11 cellular contexts compared by ENCODE assay signal in the genomic region with DNA sequence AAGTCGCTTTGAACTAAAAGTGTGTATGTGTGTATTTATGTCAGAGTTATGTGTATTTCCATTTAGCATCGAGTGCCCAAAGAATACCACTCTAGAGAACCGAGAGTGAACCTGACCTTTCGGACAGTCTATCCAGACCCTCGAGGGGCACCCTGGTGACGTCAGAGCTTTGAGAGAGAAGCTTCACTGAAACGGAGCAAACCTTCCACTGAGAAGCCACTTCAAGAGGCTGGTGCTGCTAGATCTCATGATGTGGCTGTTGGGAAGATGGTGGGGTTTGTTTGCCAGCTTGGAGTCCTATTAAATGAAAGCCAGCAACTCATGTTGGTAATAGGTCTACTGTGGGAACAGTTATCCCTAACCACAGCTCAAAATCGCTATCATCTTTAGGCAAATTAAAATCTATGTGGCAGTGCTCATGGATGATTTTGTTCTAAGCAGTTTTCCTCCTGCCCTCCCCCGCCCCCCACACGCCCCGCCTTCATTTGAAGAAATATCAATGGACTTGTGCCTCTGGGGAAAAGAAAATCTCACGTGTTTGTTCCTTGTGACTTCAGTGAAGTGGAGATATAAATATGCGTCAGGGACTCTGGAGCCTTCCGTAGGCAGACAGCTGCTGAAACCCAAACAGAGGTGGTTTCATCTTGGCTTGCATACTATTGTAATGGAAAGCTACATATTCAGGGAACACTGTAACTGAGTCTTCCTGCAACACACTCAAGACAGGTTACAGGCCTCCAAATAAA. TPM values are rescaled to one million over a fixed set of nuclear protein-coding genes. Genes with fewer than 3 reads are reported as not detected.
DNase-seq lines count a peak whose midpoint lies in the region; ATAC-seq and TF ChIP-seq lines count a peak whose summit lies in the region.
"Had no signal": no experiment of that assay in that cellular context is flagged by ENCODE, and none has a peak within 500 bp of the region (broad histone marks: within the 10 kb centered on the region; RNA-seq: fewer than 3 reads in every experiment).

No MANE protein-coding gene starts in this region.

- WGBS in esophagus squamous epithelium, 2 donors = 73 to 83% methylated on average over 13 to 14 of the region's 14 CpGs

- peak overlapping the region; percentile 24 to 72 for H3K27ac Mint-ChIP-seq in activated naive CD4-positive, alpha-beta T cell treated with anti-CD3 and anti-CD28 coated beads, Interleukin-2, amount 50 U/mL, for 72 hours
- no peak overlapping the region for H3K27ac Mint-ChIP-seq in activated naive CD4-positive, alpha-beta T cell treated with anti-CD3 and anti-CD28 coated beads for 36 hours
- no peak overlapping the region for H3K27ac Mint-ChIP-seq in nephron progenitor cell

- no peak overlapping the region for H3K4me3 Mint-ChIP-seq in activated naive CD4-positive, alpha-beta T cell treated with anti-CD3 and anti-CD28 coated beads for 36 hours
- no peak overlapping the region for H3K4me3 Mint-ChIP-seq in nephron progenitor cell
- H3K4me3 Mint-ChIP-seq: naive thymus-derived CD8-positive, alpha-beta T cell had no signal

- H3K36me3 Mint-ChIP-seq in activated naive CD4-positive, alpha-beta T cell treated with anti-CD3 and anti-CD28 coated beads, Interleukin-2, amount 50 U/mL, for 72 hours = peaks cover 0 to 20% of the 10 kb centered on the region in 2 donors
- peaks cover 27% of the 10 kb centered on the region for H3K36me3 Mint-ChIP-seq in activated naive CD4-positive, alpha-beta T cell treated with anti-CD3 and anti-CD28 coated beads for 36 hours (ENCODE audit: low read depth)
- peaks cover 13% of the 10 kb centered on the region for H3K36me3 Mint-ChIP-seq in nephron progenitor cell (ENCODE audit: low read depth)

- ATAC-seq in activated naive CD4-positive, alpha-beta T cell treated with anti-CD3 and anti-CD28 coated beads, Interleukin-2, amount 50 U/mL, for 72 hours = no peak
- ATAC-seq: naive thymus-derived CD8-positive, alpha-beta T cell had no signal

- intact Hi-C loops in activated naive CD4-positive, alpha-beta T cell treated with anti-CD3 and anti-CD28 coated beads for 36 hours (cut with micrococcal nuclease) = loop anchor here (1.0 to 2.0 kb wide), 3 partner anchors 23 to 89 kb away; partner anchors contain the start of gene C11orf96
- intact Hi-C loops in esophagus squamous epithelium (cut with DNase I) (no loop called here), uterus (cut with DNase I; ENCODE audit: low total_unique reads) (no loop called here)

- H3K4me1 Mint-ChIP-seq in activated naive CD4-positive, alpha-beta T cell treated with anti-CD3 and anti-CD28 coated beads for 36 hours (ENCODE audit: low read depth) = peaks cover 14% of the 10 kb centered on the region
- peaks cover 32% of the 10 kb centered on the region for H3K4me1 Mint-ChIP-seq in nephron progenitor cell

- H3K27me3 ChIP-seq in esophagus squamous epithelium (no peaks in the 10 kb centered on the region), uterus (no peaks in the 10 kb centered on the region)

- H3K27me3 Mint-ChIP-seq in activated naive CD4-positive, alpha-beta T cell treated with anti-CD3 and anti-CD28 coated beads for 36 hours (ENCODE audit: low read depth) = no peaks in the 10 kb centered on the region
- H3K27me3 Mint-ChIP-seq in nephron progenitor cell (ENCODE audit: low read depth, poor library complexity) = no peaks in the 10 kb centered on the region
- H3K27me3 Mint-ChIP-seq: naive thymus-derived CD8-positive, alpha-beta T cell had no signal

- H3K27ac ChIP-seq in esophagus squamous epithelium (peak overlapping the region; percentile 19 to 92 (median 88)), uterus (peak overlapping the region; percentile 90 to 91), substantia nigra (ENCODE audit: low read depth, low read length, poor library complexity, severe bottlenecking) (no peak overlapping the region)

- H3K9me3 Mint-ChIP-seq in activated naive CD4-positive, alpha-beta T cell treated with anti-CD3 and anti-CD28 coated beads, Interleukin-2, amount 50 U/mL, for 72 hours = no peaks in the 10 kb centered on the region
- no peaks in the 10 kb centered on the region for H3K9me3 Mint-ChIP-seq in activated naive CD4-positive, alpha-beta T cell treated with anti-CD3 and anti-CD28 coated beads for 36 hours
- H3K9me3 Mint-ChIP-seq in nephron progenitor cell = no peaks in the 10 kb centered on the region
- H3K9me3 Mint-ChIP-seq: naive thymus-derived CD8-positive, alpha-beta T cell had no signal

- CTCF ChIA-PET in activated naive CD4-positive, alpha-beta T cell treated with anti-CD3 and anti-CD28 coated beads for 36 hours (lab: Charles Lee) = interaction anchor here (2.7 kb wide), 1 partner anchor 30 kb away, joined by 8 read pairs; no protein-coding TSS in a partner anchor

- H3K4me1 ChIP-seq in esophagus squamous epithelium (peaks cover 4 to 82% (median 44%) of the 10 kb centered on the region in 3 donors), uterus (peaks cover 24 to 46% of the 10 kb centered on the region in 2 donors)

- DNase-seq in activated naive CD4-positive, alpha-beta T cell treated with anti-CD3 and anti-CD28 coated beads, Interleukin-2, amount 50 U/mL, for 72 hours (ENCODE audit: low spot score in 2 of 2) = no peak
- no peak for DNase-seq in activated naive CD4-positive, alpha-beta T cell treated with anti-CD3 and anti-CD28 coated beads for 36 hours
- no peak for DNase-seq in esophagus squamous epithelium (lab: John Stamatoyannopoulos, UW)
- DNase-seq in myocyte (ENCODE audit: low read depth) = peak; percentile 82
- peak in 1 of 2 donors; percentile 51 for DNase-seq in uterus
- no peak for DNase-seq in substantia nigra (lab: John Stamatoyannopoulos, UW)
- DNase-seq in GM19240 (ENCODE audit: insufficient read length, low spot score) = no peak
- no peak for DNase-seq in nephron progenitor cell
- DNase-seq: amygdala; naive thymus-derived CD8-positive, alpha-beta T cell; NCI-H2029 treated with DMSO at 0.1 percent for 48 hours had no signal

- H3K4me3 ChIP-seq in esophagus squamous epithelium = no peak overlapping the region
- no peak overlapping the region for H3K4me3 ChIP-seq in uterus

- TF ChIP-seq POLR2A in esophagus squamous epithelium (IDR thresholded peaks at IDR 0.05) (no peak), uterus (IDR thresholded peaks at IDR 0.05) (no peak)

- TF ChIP-seq CTCF in esophagus squamous epithelium (IDR thresholded peaks at IDR 0.05) = no peak
- no peak for TF ChIP-seq CTCF in uterus (IDR thresholded peaks at IDR 0.05)
- TF ChIP-seq CTCF in nephron progenitor cell (IDR thresholded peaks at IDR 0.05) = no peak

- no peaks in the 10 kb centered on the region for H3K9me3 ChIP-seq in esophagus squamous epithelium
- H3K9me3 ChIP-seq in uterus = no peaks in the 10 kb centered on the region

- H3K36me3 ChIP-seq in esophagus squamous epithelium (peaks cover 0 to 61% (median 4%) of the 10 kb centered on the region in 3 donors), uterus (no peaks in the 10 kb centered on the region)

RNA-seq across cellular contexts. Expression of gene C11orf96, which starts 22.4 kb away (rescaled TPM):
- total RNA-seq in activated naive CD4-positive, alpha-beta T cell treated with anti-CD3 and anti-CD28 coated beads, Interleukin-2, amount 50 U/mL, for 72 hours = under 1 TPM; 0.11 to 0.49 TPM
- 1 to 10 TPM in 1 of 2 experiments, under 1 TPM in 1; 0.81 to 1.1 TPM for total RNA-seq in activated naive CD4-positive, alpha-beta T cell treated with anti-CD3 and anti-CD28 coated beads for 36 hours
- total RNA-seq in esophagus squamous epithelium = 10 to 100 TPM in 2 of 4 donors, 1 to 10 TPM in 2; 4.7 to 33.6 (median 16.0) TPM
- total RNA-seq in myocyte = 0.16 and 5.6 TPM in 2 replicates
- 1.6 TPM for polyA plus RNA-seq in myocyte (2012)
- 100 to 1,000 TPM in 3 of 4 donors, 10 to 100 TPM in 1; 38.2 to 331 (median 230) TPM for total RNA-seq in uterus
- total RNA-seq: naive thymus-derived CD8-positive, alpha-beta T cell had no signal
- polyA plus RNA-seq: naive thymus-derived CD8-positive, alpha-beta T cell had no signal

RNA-seq across cellular contexts. Expression of gene ALKBH3, which starts 39.4 kb away (rescaled TPM):
- 10 to 100 TPM; 35.5 to 42.3 TPM for total RNA-seq in activated naive CD4-positive, alpha-beta T cell treated with anti-CD3 and anti-CD28 coated beads, Interleukin-2, amount 50 U/mL, for 72 hours
- 10 to 100 TPM; 33.5 to 36.6 TPM for total RNA-seq in activated naive CD4-positive, alpha-beta T cell treated with anti-CD3 and anti-CD28 coated beads for 36 hours
- total RNA-seq in esophagus squamous epithelium (10 to 100 TPM; 25.6 to 41.2 (median 30.7) TPM), myocyte (15.0 and 28.3 TPM in 2 replicates), uterus (10 to 100 TPM; 39.6 to 75.3 (median 55.7) TPM)
- 25.4 TPM for polyA plus RNA-seq in myocyte (2012)

Comparison
In these comparisons a context has a peak if more than half of its experiments do, and no peak if none do; other contexts are left out.
1. H3K27ac Mint-ChIP-seq: peak in activated naive CD4-positive, alpha-beta T cell treated with anti-CD3 and anti-CD28 coated beads, Interleukin-2, amount 50 U/mL, for 72 hours (2 of 2); none in activated naive CD4-positive, alpha-beta T cell treated with anti-CD3 and anti-CD28 coated beads for 36 hours (single experiment) and nephron progenitor cell (single experiment).